12 cellular contexts compared by ENCODE assay signal in genomic region chr7:117068511-117069155, GRCh38.
DNase-seq lines count a peak whose midpoint lies in the region; ATAC-seq, FAIRE-seq and TF ChIP-seq lines count a peak whose summit lies in the region.
"Had no signal": no experiment of that assay in that cellular context is flagged by ENCODE, and none has a peak within 500 bp of the region (broad histone marks: within the 10 kb centered on the region; RNA-seq: fewer than 3 reads in every experiment).

No MANE protein-coding gene starts in this region.

- no peak for FAIRE-seq in H54 (lab: Jason Lieb, UNC)

- H3K4me1 Mint-ChIP-seq in T-cell, result peaks cover 15 to 34% (median 25%) of the 10 kb centered on the region in 3 donors
- H3K4me1 Mint-ChIP-seq: activated B cell treated with CpG ODN at 0.5 μM for 24 hours had no signal

- H3K36me3 ChIP-seq in vagina, result no peaks in the 10 kb centered on the region

- POLR2A ChIA-PET in T-cell (lab: Charles Lee), result no interaction called here

- no peak for TF ChIP-seq POLR2A in vagina (IDR thresholded peaks at IDR 0.05)
- TF ChIP-seq POLR2A in H54 (IDR thresholded peaks at IDR 0.05; ENCODE audit: low read depth, low read length), result no peak

- TF ChIP-seq CTCF in vagina (IDR thresholded peaks at IDR 0.05), result no peak

- H3K9me3 ChIP-seq in vagina, result no peaks in the 10 kb centered on the region

- DNase-seq in DMS79 (lab: John Stamatoyannopoulos, UW), result peak; percentile 98
- peak; percentile 70 to 75 for DNase-seq in NCI-H187 (lab: John Stamatoyannopoulos, UW)
- DNase-seq in T-cell, result peak in 4 of 34 experiments; percentile 4 to 27 (median 12)
- DNase-seq in putamen (ENCODE audit: low spot score), result peak; percentile 21
- DNase-seq in vagina (ENCODE audit: extremely low spot score in 2 of 2), result no peak
- DNase-seq in stimulated activated CD4-positive, alpha-beta T cell treated with anti-CD3 and anti-CD28 coated beads, Interleukin-2, amount 100 ng/mL, for 24 hours, result no peak
- no peak for DNase-seq in H54 (ENCODE audit: insufficient read length, low spot score)
- DNase-seq: activated B cell treated with CpG ODN at 0.5 μM for 24 hours; stimulated activated CD4-positive, alpha-beta T cell treated with anti-CD3 and anti-CD28 coated beads, Interleukin-4, amount 100 ng/mL, for 24 hours had no signal

- H3K4me3 Mint-ChIP-seq in T-cell, result no peak overlapping the region
- H3K4me3 Mint-ChIP-seq: activated B cell treated with CpG ODN at 0.5 μM for 24 hours had no signal

- no peaks in the 10 kb centered on the region for H3K27me3 ChIP-seq in vagina

- no peaks in the 10 kb centered on the region for H3K36me3 Mint-ChIP-seq in T-cell

- H3K4me3 ChIP-seq in vagina, result no peak overlapping the region
- H3K4me3 ChIP-seq: coronary artery had no signal

- no peak overlapping the region for H3K27ac Mint-ChIP-seq in T-cell
- H3K27ac Mint-ChIP-seq: activated B cell treated with CpG ODN at 0.5 μM for 24 hours; activated T-helper 2 cell treated with anti-CD3 and anti-CD28 coated beads, Interferon-gamma antibody, Interleukin-2, Interleukin-4, amounts not matched to agents 10 μg/mL and 5 μg/mL and 100 μg/mL, durations not matched to agents 14 hours and 24 hours and 36 hours had no signal

- no peaks in the 10 kb centered on the region for H3K27me3 Mint-ChIP-seq in T-cell
- H3K27me3 Mint-ChIP-seq: activated B cell treated with CpG ODN at 0.5 μM for 24 hours had no signal

- no peak overlapping the region for H3K27ac ChIP-seq in vagina
- H3K27ac ChIP-seq: parathyroid adenoma had no signal

- intact Hi-C loops in vagina (cut with DNase I), result no loop called here

- peaks cover 25% of the 10 kb centered on the region for H3K4me1 ChIP-seq in vagina
- H3K4me1 ChIP-seq: parathyroid adenoma had no signal

- ATAC-seq in T-cell (replicated peaks in 1 of 4), result peak in 3 of 4 experiments; percentile 50 to 81 (median 57)

- CTCF ChIA-PET in T-cell (lab: Charles Lee), result interaction anchor here (1.0 to 1.6 kb wide), 2 partner anchors 11 to 42 kb away, joined by 3 to 4 read pairs; no protein-coding TSS in a partner anchor

- no peaks in the 10 kb centered on the region for H3K9me3 Mint-ChIP-seq in T-cell
- H3K9me3 Mint-ChIP-seq: activated B cell treated with CpG ODN at 0.5 μM for 24 hours; activated T-helper 2 cell treated with anti-CD3 and anti-CD28 coated beads, Interferon-gamma antibody, Interleukin-2, Interleukin-4, amounts not matched to agents 10 μg/mL and 5 μg/mL and 100 μg/mL, durations not matched to agents 14 hours and 24 hours and 36 hours had no signal

Comparison
In these comparisons a context has a peak if more than half of its experiments do, and no peak if none do; other contexts are left out.
1. DNase-seq: peak in DMS79 (single experiment), NCI-H187 (2 of 2) and putamen (single experiment); none in vagina (0 of 2), stimulated activated CD4-positive, alpha-beta T cell treated with anti-CD3 and anti-CD28 coated beads, Interleukin-2, amount 100 ng/mL, for 24 hours (0 of 2) and H54 (single experiment).